In the genomic region with DNA sequence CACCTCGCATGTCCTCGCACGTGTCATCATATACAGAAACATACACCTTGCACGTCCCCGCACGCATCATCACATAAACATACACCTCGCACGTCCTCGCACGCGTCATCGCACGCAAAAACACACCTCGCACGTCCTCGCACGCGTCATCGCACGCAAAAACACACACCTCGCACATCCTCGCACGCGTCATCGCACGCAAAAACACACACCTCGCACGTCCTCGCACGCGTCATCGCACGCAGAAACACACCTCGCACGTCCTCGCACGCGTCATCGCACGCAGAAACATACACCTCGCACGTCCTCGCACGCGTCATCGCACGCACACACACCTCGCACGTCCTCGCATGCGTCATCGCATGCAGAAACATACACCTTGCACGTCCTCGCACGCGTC, we compare ENCODE assay signal across 1 cellular context.
TF ChIP-seq lines count a peak whose summit lies in the region.

No MANE protein-coding gene starts in this region.

TF ChIP-seq in WTC11, 78 proteins besides CTCF, POLR2A, EP300 and RAD21 (continued from another document):
- TF ChIP-seq, protein P1, sequence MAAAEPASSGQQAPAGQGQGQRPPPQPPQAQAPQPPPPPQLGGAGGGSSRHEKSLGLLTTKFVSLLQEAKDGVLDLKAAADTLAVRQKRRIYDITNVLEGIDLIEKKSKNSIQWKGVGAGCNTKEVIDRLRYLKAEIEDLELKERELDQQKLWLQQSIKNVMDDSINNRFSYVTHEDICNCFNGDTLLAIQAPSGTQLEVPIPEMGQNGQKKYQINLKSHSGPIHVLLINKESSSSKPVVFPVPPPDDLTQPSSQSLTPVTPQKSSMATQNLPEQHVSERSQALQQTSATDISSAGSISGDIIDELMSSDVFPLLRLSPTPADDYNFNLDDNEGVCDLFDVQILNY (CRISPR knock-in tag; IDR thresholded peaks at IDR 0.05) = no peak
- TF ChIP-seq TP53 (CRISPR knock-in tag; IDR thresholded peaks at IDR 0.05) = no peak
- TF ChIP-seq TCF7 (CRISPR knock-in tag; IDR thresholded peaks at IDR 0.05; ENCODE audit: low read depth) = no peak
- no peak for TF ChIP-seq OVOL2 (CRISPR knock-in tag; IDR thresholded peaks at IDR 0.05; ENCODE audit: borderline replicate concordance)
- TF ChIP-seq GRHL2 (CRISPR knock-in tag; IDR thresholded peaks at IDR 0.05; ENCODE audit: insufficient replicate concordance, severe bottlenecking) = no peak
- no peak for TF ChIP-seq PRRX2 (CRISPR knock-in tag; IDR thresholded peaks at IDR 0.05)
- no peak for TF ChIP-seq ETV6 (CRISPR knock-in tag; IDR thresholded peaks at IDR 0.05)
